ENCODE assay signal across 23 cellular contexts in the genomic region with DNA sequence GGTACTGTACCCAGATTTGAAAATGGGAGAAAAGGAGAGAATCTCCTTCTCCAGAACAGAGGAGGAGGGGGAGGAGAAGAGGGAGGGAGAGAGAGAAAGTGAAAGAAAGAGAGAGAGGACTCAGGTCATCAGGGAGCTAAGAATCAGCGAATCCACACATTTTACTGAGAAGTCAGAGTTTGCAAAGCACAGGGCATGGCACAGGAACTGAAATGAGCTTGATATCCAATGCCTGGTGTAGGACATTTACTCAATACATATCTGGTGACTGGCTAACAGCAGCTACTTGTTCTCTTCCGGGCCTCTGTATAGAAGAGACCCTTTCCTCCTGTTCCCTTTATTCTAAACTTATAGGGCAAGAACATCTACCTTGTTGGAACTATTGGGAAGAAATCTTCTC.
DNase-seq lines count a peak whose midpoint lies in the region; ATAC-seq and TF ChIP-seq lines count a peak whose summit lies in the region.
"Had no signal": no experiment of that assay in that cellular context is flagged by ENCODE, and none has a peak within 500 bp of the region (broad histone marks: within the 10 kb centered on the region; RNA-seq: fewer than 3 reads in every experiment).

No MANE protein-coding gene starts in this region.

- TF ChIP-seq RAD21 in IMR-90 (IDR thresholded peaks at IDR 0.05; ENCODE audit: low read length), result no peak

- no peak for DNase-seq in IMR-90
- DNase-seq in RWPE2 (ENCODE audit: low spot score), result no peak
- DNase-seq in mammary epithelial cell, result no peak
- DNase-seq in naive thymus-derived CD4-positive, alpha-beta T cell, result no peak
- no peak for DNase-seq in NK-92 (lab: John Stamatoyannopoulos, UW; ENCODE audit: unreplicated experiment)
- no peak for DNase-seq in stimulated activated CD4-positive, alpha-beta T cell treated with anti-CD3 and anti-CD28 coated beads, Interleukin-4, amount 100 ng/mL, for 1 hour
- DNase-seq: C1 segment of cervical spinal cord; Caco-2; CD8-positive, alpha-beta T cell; H7; Kasumi-1; NCI-H1105 treated with DMSO at 0.1 percent for 48 hours; NCI-H146; NCI-H1930; NCI-H446 treated with DMSO at 0.1 percent for 48 hours; NCI-H526; SJCRH30 had no signal

- no peak for TF ChIP-seq CTCF in IMR-90 (conservative IDR thresholded peaks at IDR 0.05; ENCODE audit: low read depth, low read length)
- no peak for TF ChIP-seq CTCF in RWPE2 (IDR thresholded peaks at IDR 0.05; ENCODE audit: poor library complexity, severe bottlenecking)
- TF ChIP-seq CTCF in mammary epithelial cell (conservative IDR thresholded peaks at IDR 0.05 in 1 of 2, IDR thresholded peaks at IDR 0.05 in 1 of 2; ENCODE audit: extremely low read depth in 1 of 2, insufficient read depth in 1 of 2, low read depth in 1 of 2, low read length in 2 of 2), result no peak

- peak overlapping the region in 1 of 9 donors; percentile 19 for H3K27ac Mint-ChIP-seq in naive thymus-derived CD4-positive, alpha-beta T cell
- H3K27ac Mint-ChIP-seq: CD8-positive, alpha-beta T cell had no signal

- dilution Hi-C loops in IMR-90 (cut with HindIII; ENCODE audit: low sequenced_read_pairs, unreplicated experiment), result no loop called here
- dilution Hi-C loops in mammary epithelial cell (cut with HindIII; ENCODE audit: low sequenced_read_pairs), result no loop called here

- H3K27ac ChIP-seq in IMR-90 (ENCODE audit: insufficient read depth, low read length), result no peak overlapping the region
- peak overlapping the region; percentile 17 for H3K27ac ChIP-seq in RWPE2 (ENCODE audit: poor library complexity, severe bottlenecking)
- H3K27ac ChIP-seq in mammary epithelial cell (ENCODE audit: insufficient read depth, low read depth, low read length), result no peak overlapping the region
- no peak overlapping the region for H3K27ac ChIP-seq in naive thymus-derived CD4-positive, alpha-beta T cell (ENCODE audit: low read depth, low read length)
- H3K27ac ChIP-seq: SJCRH30 had no signal

- no peak for TF ChIP-seq POLR2A in IMR-90 (IDR thresholded peaks at IDR 0.05; ENCODE audit: low read depth, low read length)

- intact Hi-C loops in IMR-90 (cut with micrococcal nuclease), result no loop called here
- intact Hi-C loops in mammary epithelial cell (cut with micrococcal nuclease), result no loop called here
- intact Hi-C loops in naive thymus-derived CD4-positive, alpha-beta T cell (cut with micrococcal nuclease), result no loop called here

- CTCF ChIA-PET in IMR-90 (lab: Yijun Ruan, JAX), result no interaction called here
- CTCF ChIA-PET in mammary epithelial cell (lab: Charles Lee; ENCODE audit: low non-redundant PET), result no interaction called here
- CTCF ChIA-PET in naive thymus-derived CD4-positive, alpha-beta T cell (lab: Charles Lee), result no interaction called here

- H3K9ac ChIP-seq in IMR-90 (ENCODE audit: low read depth, low read length) (no peak overlapping the region), mammary epithelial cell (ENCODE audit: insufficient read depth, low read length) (no peak overlapping the region)

- H3K27me3 ChIP-seq in IMR-90 (ENCODE audit: control insufficient read depth, insufficient read depth, low read length), result no peaks in the 10 kb centered on the region; the same call in 1 of the 2 replicates
- H3K27me3 ChIP-seq in RWPE2 (ENCODE audit: insufficient read depth, poor library complexity, severe bottlenecking), result no peaks in the 10 kb centered on the region
- H3K27me3 ChIP-seq in mammary epithelial cell (ENCODE audit: insufficient read depth, low read length), result no peaks in the 10 kb centered on the region
- no peaks in the 10 kb centered on the region for H3K27me3 ChIP-seq in naive thymus-derived CD4-positive, alpha-beta T cell (ENCODE audit: control insufficient read depth in 2 of 2, insufficient read depth in 2 of 2, low read length in 2 of 2)
- H3K27me3 ChIP-seq: SJCRH30 had no signal

- no peak overlapping the region for H3K18ac ChIP-seq in IMR-90 (ENCODE audit: low read depth, low read length)

- no peak overlapping the region for H2AFZ ChIP-seq in IMR-90 (replicated peaks; ENCODE audit: low read length, poor library complexity)
- H2AFZ ChIP-seq in mammary epithelial cell (ENCODE audit: low read depth, low read length), result peak overlapping the region; percentile 50

- no peaks in the 10 kb centered on the region for H3K79me1 ChIP-seq in IMR-90 (ENCODE audit: low read depth in 1 of 2, low read length in 2 of 2)

- no peaks in the 10 kb centered on the region for H3K79me2 ChIP-seq in mammary epithelial cell (ENCODE audit: insufficient read depth, low read length)

- H3K4ac ChIP-seq in IMR-90 (ENCODE audit: low read depth, low read length), result no peak overlapping the region

- POLR2A ChIA-PET in IMR-90 (lab: Charles Lee; ENCODE audit: unreplicated experiment), result no interaction called here
- POLR2A ChIA-PET in naive thymus-derived CD4-positive, alpha-beta T cell (lab: Charles Lee), result no interaction called here

- peak overlapping the region; percentile 59; the same call in 1 of the 2 replicates for H3K4me2 ChIP-seq in IMR-90 (ENCODE audit: low read depth, low read length)
- no peak overlapping the region for H3K4me2 ChIP-seq in mammary epithelial cell (ENCODE audit: insufficient read depth, low read depth, low read length)
- H3K4me2 ChIP-seq: A549 had no signal

- H3K4me1 ChIP-seq in IMR-90 (ENCODE audit: control insufficient read depth, insufficient read depth, low read length) (no peaks in the 10 kb centered on the region), RWPE2 (ENCODE audit: insufficient read depth, poor library complexity, severe bottlenecking) (peaks cover 20% of the 10 kb centered on the region), mammary epithelial cell (ENCODE audit: insufficient read depth, low read length) (peaks cover 21% of the 10 kb centered on the region)
- no peaks in the 10 kb centered on the region for H3K4me1 ChIP-seq in naive thymus-derived CD4-positive, alpha-beta T cell (ENCODE audit: control insufficient read depth in 2 of 2, insufficient read depth in 2 of 2, low read length in 2 of 2)
- H3K4me1 ChIP-seq: SJCRH30 had no signal

- H3K23ac ChIP-seq in IMR-90 (ENCODE audit: low read depth, low read length), result no peak overlapping the region

- H3K4me1 Mint-ChIP-seq in naive thymus-derived CD4-positive, alpha-beta T cell, result peaks cover 0 to 9% (median 0%) of the 10 kb centered on the region in 7 donors

- H2BK5ac ChIP-seq in IMR-90 (ENCODE audit: low read depth, low read length, poor library complexity, severe bottlenecking), result no peak overlapping the region

- H3K36me3 ChIP-seq in IMR-90 (ENCODE audit: control insufficient read depth, insufficient read depth, low read length), result no peaks in the 10 kb centered on the region
- H3K36me3 ChIP-seq in RWPE2 (ENCODE audit: low read depth), result no peaks in the 10 kb centered on the region
- H3K36me3 ChIP-seq in mammary epithelial cell (ENCODE audit: insufficient read depth, low read length), result no peaks in the 10 kb centered on the region
- H3K36me3 ChIP-seq in naive thymus-derived CD4-positive, alpha-beta T cell (ENCODE audit: control insufficient read depth in 2 of 3, insufficient read depth in 3 of 3, low read length in 3 of 3), result no peaks in the 10 kb centered on the region
- H3K36me3 ChIP-seq: SJCRH30 had no signal

- no peak overlapping the region for H4K8ac ChIP-seq in IMR-90 (ENCODE audit: low read depth in 2 of 2, low read length in 2 of 2)

- H3K36me3 Mint-ChIP-seq in naive thymus-derived CD4-positive, alpha-beta T cell, result peaks cover 0 to 11% (median 2%) of the 10 kb centered on the region in 5 donors

- no peak overlapping the region for H4K91ac ChIP-seq in IMR-90 (ENCODE audit: insufficient read depth, low read depth, low read length)

- no TSS peak for BruUV-seq in IMR-90 (replicated peaks; lab: Mats Ljungman, UMichigan)
- no TSS peak for BruUV-seq in mammary epithelial cell (replicated peaks; lab: Mats Ljungman, UMichigan)

- WGBS in IMR-90 (ENCODE audit: extremely low coverage in 2 of 2, insufficient read length in 1 of 2), 2 experiments, result 20% methylated on average over 1 of the region's 2 CpGs; no CpG with 5 or more reads in 1 of the 2 experiments
- 100% methylated on average over 2 of the region's 2 CpGs for WGBS in mammary epithelial cell (ENCODE audit: low coverage, missing lambda C conversion rate)

- H3K14ac ChIP-seq in IMR-90 (replicated peaks; ENCODE audit: low read depth, low read length), result no peak overlapping the region

- no peak overlapping the region for H2BK120ac ChIP-seq in IMR-90 (ENCODE audit: low read depth, low read length)

- no peak overlapping the region for H2AK5ac ChIP-seq in IMR-90 (ENCODE audit: low read depth, low read length)

- no peak; the same call in 1 of the 2 replicates for ATAC-seq in IMR-90 (ENCODE audit: low read depth)
- no peak for ATAC-seq in RWPE2 (ENCODE audit: low read depth)
- ATAC-seq in naive thymus-derived CD4-positive, alpha-beta T cell, result peak; percentile 44
- ATAC-seq in HG03135 (IDR thresholded peaks at IDR 0.05; ENCODE audit: unreplicated experiment), result no peak
- ATAC-seq: A549; CD8-positive, alpha-beta T cell; HepG2; K562; Right ventricle myocardium inferior; SK-N-SH treated with all-trans-retinoic acid at 6 μM for 48 hours had no signal

- no peak overlapping the region for H3K4me3 ChIP-seq in IMR-90 (ENCODE audit: insufficient read depth, low read depth, low read length)
- no peak overlapping the region for H3K4me3 ChIP-seq in RWPE2 (ENCODE audit: severe bottlenecking)
- no peak overlapping the region for H3K4me3 ChIP-seq in mammary epithelial cell (replicated peaks in 1 of 3; ENCODE audit: insufficient read depth in 1 of 3, low read depth in 2 of 3, low read length in 3 of 3)
- H3K4me3 ChIP-seq in naive thymus-derived CD4-positive, alpha-beta T cell (ENCODE audit: low read length), result no peak overlapping the region
- H3K4me3 ChIP-seq: A549, K562, SJCRH30 had no signal

- H3K56ac ChIP-seq in IMR-90 (ENCODE audit: extremely low read depth, insufficient read depth, low read length), result no peak overlapping the region

- no peaks in the 10 kb centered on the region for H3K9me1 ChIP-seq in IMR-90 (ENCODE audit: insufficient read depth, low read length)

- H3K9me3 ChIP-seq in IMR-90 (ENCODE audit: control insufficient read depth, insufficient read depth, low read length) (peaks cover 6% of the 10 kb centered on the region), RWPE2 (ENCODE audit: severe bottlenecking) (peaks cover 2% of the 10 kb centered on the region), mammary epithelial cell (replicated peaks; ENCODE audit: insufficient read depth, low read length) (peaks cover 3% of the 10 kb centered on the region)
- H3K9me3 ChIP-seq in naive thymus-derived CD4-positive, alpha-beta T cell (ENCODE audit: control insufficient read depth in 2 of 3, low read length in 3 of 3), result peaks cover 0 to 4% (median 0%) of the 10 kb centered on the region in 3 experiments
- H3K9me3 ChIP-seq: SJCRH30 had no signal

- no peak overlapping the region for H4K5ac ChIP-seq in IMR-90 (ENCODE audit: low read depth, low read length)

- no peak overlapping the region for H2BK15ac ChIP-seq in IMR-90 (ENCODE audit: low read depth, low read length)

- H4K20me1 ChIP-seq in IMR-90 (ENCODE audit: insufficient read depth, low read length), result no peaks in the 10 kb centered on the region
- no peaks in the 10 kb centered on the region for H4K20me1 ChIP-seq in mammary epithelial cell (ENCODE audit: insufficient read depth, low read length)

- peaks cover 4 to 32% (median 20%) of the 10 kb centered on the region in 11 donors for H3K9me3 Mint-ChIP-seq in naive thymus-derived CD4-positive, alpha-beta T cell

- H2AK9ac ChIP-seq in IMR-90 (replicated peaks; ENCODE audit: low read depth, low read length, poor library complexity), result no peak overlapping the region

- no peak overlapping the region for H2BK20ac ChIP-seq in IMR-90 (ENCODE audit: low read depth, low read length)

- no peak overlapping the region for H3K4me3 Mint-ChIP-seq in naive thymus-derived CD4-positive, alpha-beta T cell
- H3K4me3 Mint-ChIP-seq: CD8-positive, alpha-beta T cell had no signal

- in situ Hi-C loops in IMR-90 (cut with MboI; ENCODE audit: low sequenced_read_pairs), result no loop called here
- in situ Hi-C loops in mammary epithelial cell (cut with MboI; ENCODE audit: low sequenced_read_pairs in 2 of 2), result no loop called here

- H3K27me3 Mint-ChIP-seq in naive thymus-derived CD4-positive, alpha-beta T cell, result peaks cover 0 to 6% (median 0%) of the 10 kb centered on the region in 5 donors
